ENCODE assay signal across 1 cellular context in genomic region chr1:226149806-226150205, GRCh38.
TF ChIP-seq lines count a peak whose summit lies in the region.

No MANE protein-coding gene starts in this region.

TF ChIP-seq in SK-N-SH, 30 proteins besides CTCF, POLR2A, EP300 and RAD21 (continued from another document):
- TF ChIP-seq MAX (IDR thresholded peaks at IDR 0.05; ENCODE audit: low read depth): no peak
- TF ChIP-seq YY1 (IDR thresholded peaks at IDR 0.05; ENCODE audit: low read depth): no peak
- TF ChIP-seq MXI1 (IDR thresholded peaks at IDR 0.05; ENCODE audit: low read depth, low read length): no peak
- TF ChIP-seq REST (IDR thresholded peaks at IDR 0.05; ENCODE audit: low read depth, low read length): no peak
- TF ChIP-seq TCF12 (IDR thresholded peaks at IDR 0.05): no peak
- TF ChIP-seq NFIC (IDR thresholded peaks at IDR 0.05; ENCODE audit: borderline replicate concordance): no peak
- no peak for TF ChIP-seq FOXJ3 (CRISPR knock-in tag; IDR thresholded peaks at IDR 0.05)
